Comparison of ENCODE assay signal across 16 cellular contexts in genomic region chr1:53016705-53017104, GRCh38. TPM values are rescaled to one million over a fixed set of nuclear protein-coding genes. Genes with fewer than 3 reads are reported as not detected.
DNase-seq lines count a peak whose midpoint lies in the region; ATAC-seq, FAIRE-seq and TF ChIP-seq lines count a peak whose summit lies in the region.
"Had no signal": no experiment of that assay in that cellular context is flagged by ENCODE, and none has a peak within 500 bp of the region (broad histone marks: within the 10 kb centered on the region; RNA-seq: fewer than 3 reads in every experiment).

No MANE protein-coding gene starts in this region.

- peak in 1 of 2 donors; percentile 75 for DNase-seq in cardiac muscle cell (ENCODE audit: low read depth in 1 of 2, low spot score in 1 of 2)
- DNase-seq in left ventricle myocardium inferior: no peak
- DNase-seq in foreskin keratinocyte: peak; percentile 39 to 63
- no peak for DNase-seq in type B pancreatic cell (ENCODE audit: extremely low spot score, unreplicated experiment)
- DNase-seq in BE2C: no peak
- DNase-seq in small intestine: no peak
- DNase-seq in NOMO-1 (lab: John Stamatoyannopoulos, UW; ENCODE audit: unreplicated experiment in 2 of 2): no peak
- DNase-seq: H9; midbrain; MV-4-11; NCI-H2171 treated with DMSO at 0.1 percent for 48 hours; stimulated activated CD4-positive, alpha-beta T cell treated with anti-CD3 and anti-CD28 coated beads, Interleukin-2, amount 100 ng/mL, for 24 hours had no signal

- H3K27ac ChIP-seq in cardiac muscle cell: peak overlapping the region; percentile 26
- H3K27ac ChIP-seq in left ventricle myocardium inferior (replicated peaks): no peak overlapping the region
- no peak overlapping the region for H3K27ac ChIP-seq in foreskin keratinocyte
- H3K27ac ChIP-seq in small intestine (ENCODE audit: low read depth in 1 of 2, low read length in 1 of 2): no peak overlapping the region
- H3K27ac ChIP-seq: esophagus muscularis mucosa had no signal

- H3K36me3 ChIP-seq in cardiac muscle cell (no peaks in the 10 kb centered on the region), left ventricle myocardium inferior (peaks cover 22% of the 10 kb centered on the region), BE2C (no peaks in the 10 kb centered on the region), small intestine (ENCODE audit: control insufficient read depth in 2 of 2, insufficient read depth in 2 of 2, low read length in 2 of 2) (no peaks in the 10 kb centered on the region)

- H3K27me3 ChIP-seq in cardiac muscle cell (no peaks in the 10 kb centered on the region), left ventricle myocardium inferior (ENCODE audit: low read depth) (no peaks in the 10 kb centered on the region), foreskin keratinocyte (no peaks in the 10 kb centered on the region), BE2C (no peaks in the 10 kb centered on the region), small intestine (ENCODE audit: control insufficient read depth in 2 of 2, insufficient read depth in 2 of 2, low read length in 2 of 2) (no peaks in the 10 kb centered on the region)
- H3K27me3 ChIP-seq: esophagus muscularis mucosa had no signal

- H3K36me3 Mint-ChIP-seq in activated T-helper 17 cell treated with anti-CD3 and anti-CD28 coated beads, Interleukin-2, amount 50 U/mL, for 72 hours (ENCODE audit: low read depth): peaks cover 21% of the 10 kb centered on the region
- peaks cover 3% of the 10 kb centered on the region for H3K36me3 Mint-ChIP-seq in type B pancreatic cell

- H3K9me3 ChIP-seq in cardiac muscle cell (ENCODE audit: low read depth) (no peaks in the 10 kb centered on the region), left ventricle myocardium inferior (replicated peaks) (no peaks in the 10 kb centered on the region), BE2C (no peaks in the 10 kb centered on the region), small intestine (ENCODE audit: control insufficient read depth, low read depth) (no peaks in the 10 kb centered on the region)
- H3K9me3 ChIP-seq: esophagus muscularis mucosa had no signal

- intact Hi-C loops in left ventricle myocardium inferior (cut with micrococcal nuclease): no loop called here

- ATAC-seq in activated T-helper 17 cell treated with anti-CD3 and anti-CD28 coated beads, Interleukin-2, amount 50 U/mL, for 72 hours (replicated peaks): no peak
- peak; percentile 55 for ATAC-seq in foreskin keratinocyte

- H3K4me1 ChIP-seq in cardiac muscle cell (ENCODE audit: low read depth) (peaks cover 20% of the 10 kb centered on the region), left ventricle myocardium inferior (peaks cover 32% of the 10 kb centered on the region), foreskin keratinocyte (peaks cover 14% of the 10 kb centered on the region), BE2C (no peaks in the 10 kb centered on the region), small intestine (ENCODE audit: control insufficient read depth in 2 of 2, insufficient read depth in 1 of 2, low read depth in 1 of 2, low read length in 1 of 2) (peaks cover 0 to 3% of the 10 kb centered on the region in 2 donors)

- no peaks in the 10 kb centered on the region for H3K9me3 Mint-ChIP-seq in activated T-helper 17 cell treated with anti-CD3 and anti-CD28 coated beads, Interleukin-2, amount 50 U/mL, for 72 hours
- H3K9me3 Mint-ChIP-seq in type B pancreatic cell: no peaks in the 10 kb centered on the region
- H3K9me3 Mint-ChIP-seq: activated T-helper 1 cell treated with anti-CD3 and anti-CD28 coated beads, Interleukin-12 subunit alpha, Interleukin-12 subunit beta, Interleukin-2, Interleukin-4 antibody, amounts not matched to agents 30 ng/mL and 10 ng/mL and 1 ng/mL, durations not matched to agents 14 hours and 24 hours and 36 hours; H9 had no signal

- H3K27me3 Mint-ChIP-seq in activated T-helper 17 cell treated with anti-CD3 and anti-CD28 coated beads, Interleukin-2, amount 50 U/mL, for 72 hours: no peaks in the 10 kb centered on the region
- no peaks in the 10 kb centered on the region for H3K27me3 Mint-ChIP-seq in type B pancreatic cell

- TF ChIP-seq CTCF in cardiac muscle cell (IDR thresholded peaks at IDR 0.05; ENCODE audit: low read depth, low read length): no peak
- no peak for TF ChIP-seq CTCF in left ventricle myocardium inferior (IDR thresholded peaks at IDR 0.05; ENCODE audit: borderline replicate concordance)
- no peak for TF ChIP-seq CTCF in foreskin keratinocyte (conservative IDR thresholded peaks at IDR 0.05)
- no peak for TF ChIP-seq CTCF in type B pancreatic cell (conservative IDR thresholded peaks at IDR 0.05)
- no peak for TF ChIP-seq CTCF in BE2C (IDR thresholded peaks at IDR 0.05; ENCODE audit: low read depth, low read length)

- H3K4me3 ChIP-seq in cardiac muscle cell: peak overlapping the region; percentile 75
- H3K4me3 ChIP-seq in left ventricle myocardium inferior: no peak overlapping the region
- H3K4me3 ChIP-seq in BE2C (ENCODE audit: low read depth, low read length): no peak overlapping the region
- H3K4me3 ChIP-seq in small intestine (ENCODE audit: low read depth in 1 of 2, low read length in 2 of 2): peak overlapping the region in 1 of 2 donors; percentile 77

- H3K27ac Mint-ChIP-seq in activated T-helper 17 cell treated with anti-CD3 and anti-CD28 coated beads, Interleukin-2, amount 50 U/mL, for 72 hours: peak overlapping the region; percentile 88
- no peak overlapping the region for H3K27ac Mint-ChIP-seq in type B pancreatic cell
- H3K27ac Mint-ChIP-seq: activated T-helper 1 cell treated with anti-CD3 and anti-CD28 coated beads, Interleukin-12 subunit alpha, Interleukin-12 subunit beta, Interleukin-2, Interleukin-4 antibody, amounts not matched to agents 30 ng/mL and 10 ng/mL and 1 ng/mL, durations not matched to agents 14 hours and 24 hours and 36 hours; H9 had no signal

- 93 to 100% (median 96%) methylated on average over 1 of the region's 1 CpG for WGBS in small intestine, 3 donors

- no peak for FAIRE-seq in small intestine (lab: Jason Lieb, UNC)

- peak overlapping the region; percentile 83 for H3K4me3 Mint-ChIP-seq in activated T-helper 17 cell treated with anti-CD3 and anti-CD28 coated beads, Interleukin-2, amount 50 U/mL, for 72 hours
- H3K4me3 Mint-ChIP-seq in type B pancreatic cell: peak overlapping the region; percentile 93

- H3K4me1 Mint-ChIP-seq in activated T-helper 17 cell treated with anti-CD3 and anti-CD28 coated beads, Interleukin-2, amount 50 U/mL, for 72 hours: peaks cover 14% of the 10 kb centered on the region
- H3K4me1 Mint-ChIP-seq in type B pancreatic cell (ENCODE audit: unreplicated experiment): peaks cover 18% of the 10 kb centered on the region

RNA-seq across cellular contexts. Expression of gene PODN, which starts 45.3 kb away (rescaled TPM):
- total RNA-seq in cardiac muscle cell: 3.7 and 6.5 TPM in 2 replicates
- polyA plus RNA-seq in cardiac muscle cell: 2.6 and 2.8 TPM in 2 replicates
- total RNA-seq in left ventricle myocardium inferior: 22.9 TPM
- total RNA-seq in activated T-helper 17 cell treated with anti-CD3 and anti-CD28 coated beads, Interleukin-2, amount 50 U/mL, for 72 hours: not detected
- total RNA-seq in foreskin keratinocyte: not detected in 2 replicates
- polyA plus RNA-seq in foreskin keratinocyte: not detected in 2 replicates
- total RNA-seq in type B pancreatic cell (ENCODE audit: low replicate concordance): 2.8 and 3.2 TPM in 2 replicates
- polyA plus RNA-seq in BE2C (2012; ENCODE audit: insufficient read depth, insufficient read length, low read depth): not detected
- 10 to 100 TPM in 1 of 3 donors, 1 to 10 TPM in 1, under 1 TPM in 1; 0.45 to 26.4 (median 1.6) TPM for polyA plus RNA-seq in small intestine
- total RNA-seq: activated T-helper 1 cell treated with anti-CD3 and anti-CD28 coated beads, Interleukin-12 subunit alpha, Interleukin-12 subunit beta, Interleukin-2, Interleukin-4 antibody, amounts not matched to agents 30 ng/mL and 10 ng/mL and 1 ng/mL, durations not matched to agents 14 hours and 24 hours and 36 hours; HT1080 had no signal

Comparison
In these comparisons a context has a peak if more than half of its experiments do, and no peak if none do; other contexts are left out.
1. DNase-seq: peak in foreskin keratinocyte (2 of 2); none in left ventricle myocardium inferior (single experiment), type B pancreatic cell (single experiment), BE2C (single experiment), small intestine (single experiment) and NOMO-1 (0 of 2).